In the genomic region with DNA sequence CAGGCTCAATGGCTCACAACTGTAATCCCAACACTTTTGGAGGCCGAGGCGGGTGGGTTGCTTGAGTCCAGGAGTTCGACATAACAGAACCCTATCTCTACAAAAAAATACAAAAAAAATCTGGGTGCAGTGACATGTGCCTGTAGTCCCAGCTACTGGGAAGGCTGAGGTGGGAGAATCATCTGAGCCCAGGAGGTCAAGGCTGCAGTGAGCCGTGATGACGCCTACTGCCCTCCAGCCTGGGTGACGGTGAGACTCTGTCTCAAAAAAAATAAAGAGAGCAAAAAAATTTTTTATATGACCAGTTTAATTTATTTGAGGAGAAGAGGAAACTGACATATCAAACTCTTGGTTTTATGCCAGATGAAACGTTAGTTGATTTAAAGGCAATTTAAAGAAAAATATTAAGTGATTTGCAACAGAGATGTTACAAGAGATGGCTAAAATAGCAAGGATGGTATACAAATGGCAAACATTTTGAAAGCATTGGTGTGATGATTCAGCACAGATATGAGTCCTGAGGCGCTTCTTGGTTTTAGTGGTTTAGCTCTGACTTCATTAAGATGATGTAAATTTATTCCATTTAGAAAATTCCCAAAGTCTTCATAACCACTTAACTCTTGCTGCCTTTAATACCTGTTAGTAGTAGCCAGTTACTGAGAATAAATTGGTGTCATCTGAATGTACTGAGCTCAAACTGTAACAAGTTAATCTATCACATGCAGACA, we compare ENCODE assay signal across 1 cellular context.
TF ChIP-seq lines count a peak whose summit lies in the region.

No MANE protein-coding gene starts in this region.

TF ChIP-seq in K562, 482 proteins besides CTCF, POLR2A, EP300 and RAD21:
- TF ChIP-seq SNIP1 (IDR thresholded peaks at IDR 0.05; ENCODE audit: low read depth) (no peak), NEUROD1 (IDR thresholded peaks at IDR 0.05; ENCODE audit: borderline replicate concordance, low read depth, low read length, partially characterized antibody) (no peak), C11orf30 (IDR thresholded peaks at IDR 0.05; ENCODE audit: low read depth) (peak; percentile 17; the same call in 1 of the 2 replicates), NFE2 (IDR thresholded peaks at IDR 0.05; ENCODE audit: low read depth) (peak; percentile 41; the same call in 1 of the 2 replicates), RFX1 (IDR thresholded peaks at IDR 0.05) (no peak), GABPB1 (CRISPR knock-in tag; IDR thresholded peaks at IDR 0.05) (no peak), NR1H2 (CRISPR knock-in tag; IDR thresholded peaks at IDR 0.05) (no peak)
